In genomic region chr14:75800792-75801191, GRCh38 we compare ENCODE assay signal across 18 cellular contexts.
A peak's percentile ranks its signal among the peaks of the same experiment; 100 is the strongest.
DNase-seq lines count a peak whose midpoint lies in the region; ATAC-seq, FAIRE-seq and TF ChIP-seq lines count a peak whose summit lies in the region.
"Had no signal": no experiment of that assay in that cellular context is flagged by ENCODE, and none has a peak within 500 bp of the region (broad histone marks: within the 10 kb centered on the region; RNA-seq: fewer than 3 reads in every experiment).

No MANE protein-coding gene starts in this region.

- H3K27me3 Mint-ChIP-seq in T-helper 2 cell treated with Interferon-gamma antibody and Interleukin-4, amounts not matched to agents 5 μg/mL and 100 μg/mL, for 36 hours (ENCODE audit: low read depth), result no peaks in the 10 kb centered on the region
- H3K27me3 Mint-ChIP-seq: activated naive CD8-positive, alpha-beta T cell treated with anti-CD3 and anti-CD28 coated beads, Interleukin-2, amount 10 ng/mL, durations not matched to agents 7 days and 5 days; natural killer cell treated with Interleukin-12 subunit alpha and Interleukin-12 subunit beta and Interleukin-15 and Interleukin-18, amount 100 ng/mL, for 72 hours had no signal

- no TSS peak for BruUV-seq in HepG2 (replicated peaks; lab: Mats Ljungman, UMichigan)

- intact Hi-C loops in HepG2 (cut with micrococcal nuclease; ENCODE audit: unreplicated experiment), result no loop called here
- intact Hi-C loops in right lobe of liver (cut with DNase I), result no loop called here
- intact Hi-C loops in thyroid gland (cut with DNase I), result no loop called here

- TF ChIP-seq EP300 in HepG2 (IDR thresholded peaks at IDR 0.05; ENCODE audit: low read depth in 2 of 2, low read length in 2 of 2) (no peak), HepG2 (CRISPR knock-in tag; IDR thresholded peaks at IDR 0.05; ENCODE audit: borderline replicate concordance) (no peak)

- no peak for FAIRE-seq in HepG2 (lab: Jason Lieb, UNC)
- FAIRE-seq: GM18507 had no signal

- peaks cover 37% of the 10 kb centered on the region for H3K36me3 Mint-ChIP-seq in T-helper 2 cell treated with Interferon-gamma antibody and Interleukin-4, amounts not matched to agents 5 μg/mL and 100 μg/mL, for 36 hours (ENCODE audit: low read depth)

- no peaks in the 10 kb centered on the region for H3F3A ChIP-seq in MM.1S (ENCODE audit: insufficient read depth, low read length)

- H3K4me3 ChIP-seq in HepG2 (replicated peaks in 1 of 3; ENCODE audit: insufficient read depth in 1 of 3, low read depth in 2 of 3, low read length in 3 of 3) (no peak overlapping the region), right lobe of liver (no peak overlapping the region), MM.1S (ENCODE audit: low read length) (no peak overlapping the region), brain microvascular endothelial cell (ENCODE audit: low read depth, low read length) (no peak overlapping the region), thyroid gland (replicated peaks in 1 of 3) (no peak overlapping the region)
- H3K4me3 ChIP-seq: breast epithelium, dorsolateral prefrontal cortex, esophagus squamous epithelium had no signal

- POLR2A ChIA-PET in HepG2 (lab: Yijun Ruan, JAX), result no interaction called here

- H3K36me3 ChIP-seq in HepG2 (replicated peaks in 1 of 2; ENCODE audit: control insufficient read depth in 1 of 2, insufficient read depth in 2 of 2, low read length in 2 of 2) (peaks cover 1 to 4% of the 10 kb centered on the region in 2 experiments; a peak in 1 of 5 replicates), right lobe of liver (no peaks in the 10 kb centered on the region), MM.1S (replicated peaks; ENCODE audit: insufficient read depth, low read length) (no peaks in the 10 kb centered on the region), brain microvascular endothelial cell (replicated peaks) (no peaks in the 10 kb centered on the region), thyroid gland (no peaks in the 10 kb centered on the region)
- H3K36me3 ChIP-seq: breast epithelium had no signal

- H3K4me3 Mint-ChIP-seq in T-helper 2 cell treated with Interferon-gamma antibody and Interleukin-4, amounts not matched to agents 5 μg/mL and 100 μg/mL, for 36 hours, result no peak overlapping the region
- H3K4me3 Mint-ChIP-seq: activated naive CD8-positive, alpha-beta T cell treated with anti-CD3 and anti-CD28 coated beads, Interleukin-2, amount 10 ng/mL, durations not matched to agents 7 days and 5 days; natural killer cell treated with Interleukin-12 subunit alpha and Interleukin-12 subunit beta and Interleukin-15 and Interleukin-18, amount 100 ng/mL, for 72 hours had no signal

- DNase-seq in HepG2 (ENCODE audit: low spot score), result no peak
- no peak for DNase-seq in right lobe of liver
- no peak for DNase-seq in MM.1S
- no peak for DNase-seq in brain microvascular endothelial cell
- DNase-seq in thyroid gland, result peak; percentile 15 to 20
- DNase-seq in T-helper 2 cell treated with Interferon-gamma antibody and Interleukin-4, amounts not matched to agents 5 μg/mL and 100 μg/mL, for 36 hours (ENCODE audit: low spot score), result no peak
- no peak for DNase-seq in mesenteric fat pad (ENCODE audit: low spot score)
- DNase-seq: activated naive CD8-positive, alpha-beta T cell treated with anti-CD3 and anti-CD28 coated beads, Interleukin-2, amount 10 ng/mL, durations not matched to agents 7 days and 5 days; dorsolateral prefrontal cortex; esophagus squamous epithelium; head of caudate nucleus; islet precursor cell; NCI-H1417; NCI-H345 had no signal

- WGBS in HepG2 (ENCODE audit: low lambda C conversion rate), result 100% methylated on average over 5 of the region's 5 CpGs
- WGBS in right lobe of liver (ENCODE audit: insufficient coverage, low coverage, low lambda C conversion rate, missing lambda C conversion rate), result no CpG with 5 or more reads among the region's 5 CpGs
- WGBS in thyroid gland, 2 donors, result 90 to 92% methylated on average over 5 of the region's 5 CpGs

- in situ Hi-C loops in HepG2 (cut with HindIII; ENCODE audit: extremely low pct_ligation_motif_present, low pct_unique_long_range_greater_than_20kb), result no loop called here
- in situ Hi-C loops in brain microvascular endothelial cell (cut with HindIII; ENCODE audit: low pct_ligation_motif_present, low sequenced_read_pairs), result no loop called here

- H3K27ac ChIP-seq in HepG2 (ENCODE audit: extremely low read length, insufficient read depth, low read length) (no peak overlapping the region), right lobe of liver (no peak overlapping the region), MM.1S (ENCODE audit: low read length) (no peak overlapping the region), brain microvascular endothelial cell (no peak overlapping the region), thyroid gland (no peak overlapping the region)
- H3K27ac ChIP-seq: breast epithelium, dorsolateral prefrontal cortex, esophagus squamous epithelium had no signal

- ATAC-seq in HepG2 (no peak), right lobe of liver (no peak), GM21447 (IDR thresholded peaks at IDR 0.05; ENCODE audit: unreplicated experiment) (no peak)
- ATAC-seq: natural killer cell treated with Interleukin-12 subunit alpha and Interleukin-12 subunit beta and Interleukin-15 and Interleukin-18, amount 100 ng/mL, for 72 hours had no signal

- H2AFZ ChIP-seq in HepG2 (ENCODE audit: low read length) (no peak overlapping the region), MM.1S (ENCODE audit: low read length) (no peak overlapping the region)

- H3K4me2 ChIP-seq in HepG2 (ENCODE audit: low read depth, low read length) (no peak overlapping the region), MM.1S (ENCODE audit: low read depth, low read length) (no peak overlapping the region)

- no peaks in the 10 kb centered on the region for H3K4me1 Mint-ChIP-seq in T-helper 2 cell treated with Interferon-gamma antibody and Interleukin-4, amounts not matched to agents 5 μg/mL and 100 μg/mL, for 36 hours (ENCODE audit: low read depth)
- H3K4me1 Mint-ChIP-seq: activated naive CD8-positive, alpha-beta T cell treated with anti-CD3 and anti-CD28 coated beads, Interleukin-2, amount 10 ng/mL, durations not matched to agents 7 days and 5 days had no signal

- no peak for TF ChIP-seq POLR2A in HepG2 (IDR thresholded peaks at IDR 0.05; ENCODE audit: insufficient read depth in 1 of 2, low read depth in 2 of 2, low read length in 2 of 2)
- no peak for TF ChIP-seq POLR2A in right lobe of liver (IDR thresholded peaks at IDR 0.05)
- no peak for TF ChIP-seq POLR2A in thyroid gland (IDR thresholded peaks at IDR 0.05)

- no peaks in the 10 kb centered on the region for H3K9me3 ChIP-seq in HepG2 (ENCODE audit: low read length)
- no peaks in the 10 kb centered on the region for H3K9me3 ChIP-seq in right lobe of liver
- H3K9me3 ChIP-seq in MM.1S (replicated peaks; ENCODE audit: insufficient read depth, low read length), result no peaks in the 10 kb centered on the region
- H3K9me3 ChIP-seq in thyroid gland, result no peaks in the 10 kb centered on the region
- H3K9me3 ChIP-seq: breast epithelium had no signal

- H3K79me2 ChIP-seq in HepG2 (ENCODE audit: insufficient read depth, low read length) (no peaks in the 10 kb centered on the region), MM.1S (ENCODE audit: low read length) (no peaks in the 10 kb centered on the region)

- CTCF ChIA-PET in HepG2 (lab: Yijun Ruan, JAX; ENCODE audit: low intra/inter-chr PET ratio, low total read pairs), result no interaction called here

- H4K20me1 ChIP-seq in HepG2 (ENCODE audit: insufficient read depth, low read length), result no peaks in the 10 kb centered on the region
- no peaks in the 10 kb centered on the region for H4K20me1 ChIP-seq in MM.1S (ENCODE audit: insufficient read depth, low read length)

- H3K9me2 ChIP-seq in MM.1S (replicated peaks; ENCODE audit: insufficient read depth, low read length), result no peaks in the 10 kb centered on the region

- H3K4me1 ChIP-seq in HepG2 (ENCODE audit: insufficient read depth, low read length) (no peaks in the 10 kb centered on the region), right lobe of liver (no peaks in the 10 kb centered on the region), MM.1S (ENCODE audit: low read length) (no peaks in the 10 kb centered on the region), thyroid gland (peaks cover 4 to 15% of the 10 kb centered on the region in 2 donors)
- H3K4me1 ChIP-seq: breast epithelium, esophagus squamous epithelium had no signal

- TF ChIP-seq RAD21 in HepG2 (CRISPR knock-in tag; IDR thresholded peaks at IDR 0.05), result no peak

- H3K9me3 Mint-ChIP-seq in T-helper 2 cell treated with Interferon-gamma antibody and Interleukin-4, amounts not matched to agents 5 μg/mL and 100 μg/mL, for 36 hours, result peaks cover 31% of the 10 kb centered on the region
- H3K9me3 Mint-ChIP-seq: natural killer cell treated with Interleukin-12 subunit alpha and Interleukin-12 subunit beta and Interleukin-15 and Interleukin-18, amount 100 ng/mL, for 72 hours had no signal

- H3K9ac ChIP-seq in HepG2 (ENCODE audit: insufficient read depth, low read depth, low read length) (no peak overlapping the region), MM.1S (ENCODE audit: low read length) (no peak overlapping the region)

- TF ChIP-seq CTCF in HepG2 (CRISPR knock-in tag; IDR thresholded peaks at IDR 0.05) (peak; percentile 42), right lobe of liver (IDR thresholded peaks at IDR 0.05) (no peak), MM.1S (IDR thresholded peaks at IDR 0.05; ENCODE audit: low read length) (peak; percentile 20), brain microvascular endothelial cell (IDR thresholded peaks at IDR 0.05; ENCODE audit: low read depth, low read length, missing control alignments) (peak; percentile 24), thyroid gland (IDR thresholded peaks at IDR 0.05) (no peak)

- H3K27me3 ChIP-seq in HepG2 (ENCODE audit: control insufficient read depth in 1 of 2, insufficient read depth in 2 of 2, low read length in 2 of 2), result no peaks in the 10 kb centered on the region
- no peaks in the 10 kb centered on the region for H3K27me3 ChIP-seq in right lobe of liver
- no peaks in the 10 kb centered on the region for H3K27me3 ChIP-seq in MM.1S (replicated peaks; ENCODE audit: insufficient read depth, low read length)
- H3K27me3 ChIP-seq in brain microvascular endothelial cell (replicated peaks), result no peaks in the 10 kb centered on the region
- H3K27me3 ChIP-seq in thyroid gland, result no peaks in the 10 kb centered on the region
- H3K27me3 ChIP-seq: breast epithelium, dorsolateral prefrontal cortex, esophagus squamous epithelium had no signal

- H3K27ac Mint-ChIP-seq in T-helper 2 cell treated with Interferon-gamma antibody and Interleukin-4, amounts not matched to agents 5 μg/mL and 100 μg/mL, for 36 hours, result no peak overlapping the region
- H3K27ac Mint-ChIP-seq: activated naive CD8-positive, alpha-beta T cell treated with anti-CD3 and anti-CD28 coated beads, Interleukin-2, amount 10 ng/mL, durations not matched to agents 7 days and 5 days; natural killer cell treated with Interleukin-12 subunit alpha and Interleukin-12 subunit beta and Interleukin-15 and Interleukin-18, amount 100 ng/mL, for 72 hours had no signal

TF ChIP-seq in HepG2, 621 proteins besides CTCF, POLR2A, EP300 and RAD21 (continues in another document):
- no peak for TF ChIP-seq ZNF841 (CRISPR knock-in tag; IDR thresholded peaks at IDR 0.05; ENCODE audit: borderline replicate concordance)
- no peak for TF ChIP-seq BORCS8-MEF2B (CRISPR knock-in tag; IDR thresholded peaks at IDR 0.05)
- peak; percentile 13; the same call in 1 of the 2 replicates for TF ChIP-seq STAG1 (CRISPR knock-in tag; IDR thresholded peaks at IDR 0.05)

Comparison
In these comparisons a context has a peak if more than half of its experiments do, and no peak if none do; other contexts are left out.
1. CTCF ChIP-seq: peak in HepG2 (single experiment), MM.1S (single experiment) and brain microvascular endothelial cell (single experiment); none in right lobe of liver (0 of 4) and thyroid gland (0 of 6).
2. DNase-seq: peak in thyroid gland (2 of 2); none in HepG2 (single experiment), right lobe of liver (0 of 3), MM.1S (single experiment), brain microvascular endothelial cell (single experiment), T-helper 2 cell treated with Interferon-gamma antibody and Interleukin-4, amounts not matched to agents 5 μg/mL and 100 μg/mL, for 36 hours (single experiment) and mesenteric fat pad (single experiment).